19 cellular contexts compared by ENCODE assay signal in genomic region chr11:60870733-60871377, GRCh38. TPM values are rescaled to one million over a fixed set of nuclear protein-coding genes. Genes with fewer than 3 reads are reported as not detected.
DNase-seq lines count a peak whose midpoint lies in the region; TF ChIP-seq lines count a peak whose summit lies in the region.
"Had no signal": no experiment of that assay in that cellular context is flagged by ENCODE, and none has a peak within 500 bp of the region (broad histone marks: within the 10 kb centered on the region; RNA-seq: fewer than 3 reads in every experiment).

No MANE protein-coding gene starts in this region.

- no peak overlapping the region for H3K4me3 ChIP-seq in testis
- H3K4me3 ChIP-seq: gastroesophageal sphincter, neural progenitor cell, uterus had no signal

- 67 to 83% methylated on average over 9 to 13 of the region's 13 CpGs for WGBS in testis, 2 donors

- no peaks in the 10 kb centered on the region for H3K36me3 ChIP-seq in testis (ENCODE audit: low read depth, missing control alignments)
- H3K36me3 ChIP-seq: gastroesophageal sphincter, neural progenitor cell, uterus had no signal

- H3K4me1 Mint-ChIP-seq in activated naive CD4-positive, alpha-beta T cell treated with anti-CD3 and anti-CD28 coated beads, Interleukin-2, amount 50 U/mL, for 24 hours = peaks cover 8% of the 10 kb centered on the region
- H3K4me1 Mint-ChIP-seq: stimulated activated memory B cell treated with anti-CD40 and anti-IgM and Interleukin-4, amounts not matched to agents 10 μg/mL and 1 μg/mL and 100 μg/mL, for 72 hours had no signal

- DNase-seq in activated naive CD4-positive, alpha-beta T cell (lab: John Stamatoyannopoulos, UW) = no peak
- DNase-seq in caudate nucleus (lab: John Stamatoyannopoulos, UW) = no peak
- DNase-seq in testis = peak; percentile 9
- DNase-seq in DMS53 treated with DMSO at 0.1 percent for 48 hours (lab: John Stamatoyannopoulos, UW; ENCODE audit: unreplicated experiment) = no peak
- no peak for DNase-seq in NCI-H774 (lab: John Stamatoyannopoulos, UW)
- DNase-seq: activated naive CD8-positive, alpha-beta T cell treated with anti-CD3 and anti-CD28 coated beads for 36 hours; mammary epithelial cell; NCI-H446 treated with DMSO at 0.1 percent for 48 hours had no signal

- intact Hi-C loops in testis (cut with DNase I; ENCODE audit: low total_unique reads) = no loop called here

- H3K36me3 Mint-ChIP-seq in activated naive CD4-positive, alpha-beta T cell treated with anti-CD3 and anti-CD28 coated beads, Interleukin-2, amount 50 U/mL, for 24 hours = no peaks in the 10 kb centered on the region
- H3K36me3 Mint-ChIP-seq: activated naive CD8-positive, alpha-beta T cell treated with anti-CD3 and anti-CD28 coated beads for 36 hours; neural progenitor cell; stimulated activated memory B cell treated with anti-CD40 and anti-IgM and Interleukin-4, amounts not matched to agents 10 μg/mL and 1 μg/mL and 100 μg/mL, for 72 hours had no signal

- no peaks in the 10 kb centered on the region for H3K9me3 Mint-ChIP-seq in activated naive CD4-positive, alpha-beta T cell treated with anti-CD3 and anti-CD28 coated beads, Interleukin-2, amount 50 U/mL, for 24 hours
- H3K9me3 Mint-ChIP-seq: activated naive CD8-positive, alpha-beta T cell treated with anti-CD3 and anti-CD28 coated beads for 36 hours; central memory CD8-positive, alpha-beta T cell; neural progenitor cell; stimulated activated memory B cell treated with anti-CD40 and anti-IgM and Interleukin-4, amounts not matched to agents 10 μg/mL and 1 μg/mL and 100 μg/mL, for 72 hours had no signal

- no peaks in the 10 kb centered on the region for H3K27me3 Mint-ChIP-seq in activated naive CD4-positive, alpha-beta T cell treated with anti-CD3 and anti-CD28 coated beads, Interleukin-2, amount 50 U/mL, for 24 hours
- H3K27me3 Mint-ChIP-seq: activated naive CD8-positive, alpha-beta T cell treated with anti-CD3 and anti-CD28 coated beads for 36 hours had no signal

- H3K27ac ChIP-seq in caudate nucleus (ENCODE audit: low read depth, low read length) (peak overlapping the region; percentile 32), testis (peak overlapping the region; percentile 44 to 66)
- H3K27ac ChIP-seq: gastroesophageal sphincter, HL-60, neural progenitor cell, uterus had no signal

- TF ChIP-seq CTCF in testis (IDR thresholded peaks at IDR 0.05) = no peak

- H3K9me3 ChIP-seq in testis = no peaks in the 10 kb centered on the region
- H3K9me3 ChIP-seq: gastroesophageal sphincter, SK-N-SH, uterus had no signal

- peaks cover 18% of the 10 kb centered on the region for H3K4me1 ChIP-seq in testis
- H3K4me1 ChIP-seq: neural progenitor cell, uterus had no signal

- peak overlapping the region; percentile 86 for H3K27ac Mint-ChIP-seq in activated naive CD4-positive, alpha-beta T cell treated with anti-CD3 and anti-CD28 coated beads, Interleukin-2, amount 50 U/mL, for 24 hours
- H3K27ac Mint-ChIP-seq: activated naive CD8-positive, alpha-beta T cell treated with anti-CD3 and anti-CD28 coated beads for 36 hours; neural progenitor cell; stimulated activated memory B cell treated with anti-CD40 and anti-IgM and Interleukin-4, amounts not matched to agents 10 μg/mL and 1 μg/mL and 100 μg/mL, for 72 hours had no signal

- no peaks in the 10 kb centered on the region for H3K27me3 ChIP-seq in testis
- H3K27me3 ChIP-seq: gastroesophageal sphincter, neural progenitor cell, uterus had no signal

- no peak for TF ChIP-seq POLR2A in testis (IDR thresholded peaks at IDR 0.05)

- H3K4me3 Mint-ChIP-seq in activated naive CD4-positive, alpha-beta T cell treated with anti-CD3 and anti-CD28 coated beads, Interleukin-2, amount 50 U/mL, for 24 hours = no peak overlapping the region
- H3K4me3 Mint-ChIP-seq: activated naive CD8-positive, alpha-beta T cell treated with anti-CD3 and anti-CD28 coated beads for 36 hours; central memory CD8-positive, alpha-beta T cell; neural progenitor cell; stimulated activated memory B cell treated with anti-CD40 and anti-IgM and Interleukin-4, amounts not matched to agents 10 μg/mL and 1 μg/mL and 100 μg/mL, for 72 hours had no signal

RNA-seq across cellular contexts. Expression of gene ZP1, which starts 3.5 kb away (rescaled TPM):
- 1 to 10 TPM; 3.5 to 4.0 TPM for total RNA-seq in testis
- polyA plus RNA-seq in testis (ENCODE audit: insufficient read depth, low read depth, low replicate concordance) = 11.2 TPM
- total RNA-seq: activated naive CD8-positive, alpha-beta T cell treated with anti-CD3 and anti-CD28 coated beads for 36 hours; endothelial cell of umbilical vein; gastroesophageal sphincter; mammary epithelial cell; OCI-LY7; uterus had no signal
- polyA plus RNA-seq: endothelial cell of umbilical vein, mammary epithelial cell, SK-N-SH had no signal

RNA-seq across cellular contexts. Expression of gene PTGDR2, which starts 15.1 kb away (rescaled TPM):
- total RNA-seq in testis = 1 to 10 TPM in 1 of 2 donors, under 1 TPM in 1; 0.81 to 1.5 TPM
- 0.28 TPM for polyA plus RNA-seq in testis (ENCODE audit: insufficient read depth, low read depth, low replicate concordance)
- total RNA-seq: LHCN-M2, mammary epithelial cell had no signal
- polyA plus RNA-seq: endothelial cell of umbilical vein had no signal

RNA-seq across cellular contexts. Expression of gene CCDC86, which starts 28.9 kb away (rescaled TPM):
- 10 to 100 TPM; 60.7 to 64.7 TPM for total RNA-seq in testis
- 134 TPM for polyA plus RNA-seq in testis (ENCODE audit: insufficient read depth, low read depth, low replicate concordance)

RNA-seq across cellular contexts. Expression of gene PRPF19, which starts 35.5 kb away (rescaled TPM):
- 100 to 1,000 TPM in 1 of 2 donors, 10 to 100 TPM in 1; 79.8 to 109 TPM for total RNA-seq in testis
- polyA plus RNA-seq in testis (ENCODE audit: insufficient read depth, low read depth, low replicate concordance) = 71.6 TPM

RNA-seq across cellular contexts. Expression of gene TMEM109, which starts 43.1 kb away (rescaled TPM):
- 10 to 100 TPM; 28.1 to 46.7 TPM for total RNA-seq in testis
- 59.1 TPM for polyA plus RNA-seq in testis (ENCODE audit: insufficient read depth, low read depth, low replicate concordance)
